Comparison of ENCODE assay signal across 8 cellular contexts in the genomic region with DNA sequence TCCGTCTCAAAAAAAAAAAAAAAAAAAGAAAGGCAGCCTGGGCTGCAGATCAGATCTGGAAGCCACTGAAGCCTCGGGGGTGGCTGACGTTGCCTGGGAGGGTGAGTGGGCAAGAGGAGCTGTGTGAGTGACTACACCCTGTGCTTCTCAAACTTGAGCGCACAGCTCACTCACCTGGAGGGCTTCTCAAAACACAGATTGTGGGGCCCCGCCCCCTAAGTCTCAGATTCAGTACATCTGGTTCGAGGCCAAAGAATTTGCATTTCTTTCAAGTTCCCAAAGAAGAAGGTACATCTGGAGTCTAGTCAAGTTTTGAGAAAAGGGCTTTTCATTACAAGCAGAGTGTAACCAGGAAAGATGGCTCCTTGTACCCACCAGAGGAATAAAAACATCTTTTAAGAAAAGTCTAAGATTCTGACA.
A peak's percentile ranks its signal among the peaks of the same experiment; 100 is the strongest.
DNase-seq lines count a peak whose midpoint lies in the region; ATAC-seq lines count a peak whose summit lies in the region.

No MANE protein-coding gene starts in this region.

- peak; percentile 52 for DNase-seq in activated T-cell treated with anti-CD3 and anti-CD28 coated beads for 48 hours (ENCODE audit: low read depth)
- DNase-seq in stimulated activated CD8-positive, alpha-beta memory T cell treated with anti-CD3 and anti-CD28 coated beads, Interleukin-7, amount 100 ng/mL, for 24 hours (ENCODE audit: low read depth): peak; percentile 21
- DNase-seq in Right ventricle myocardium inferior (ENCODE audit: missing footprints): no peak
- DNase-seq in EL: no peak
- no peak for DNase-seq in NCI-H748 treated with DMSO at 0.1 percent for 48 hours (lab: John Stamatoyannopoulos, UW)
- DNase-seq in NCI-H1436 treated with DMSO at 0.1 percent for 48 hours (lab: John Stamatoyannopoulos, UW): no peak

- ATAC-seq in GM19372 (IDR thresholded peaks at IDR 0.05; ENCODE audit: low read depth, unreplicated experiment) (peak; percentile 81), HG03060 (IDR thresholded peaks at IDR 0.05; ENCODE audit: low read depth, unreplicated experiment) (peak; percentile 91), Right ventricle myocardium inferior (no peak)

- intact Hi-C loops in Right ventricle myocardium inferior (cut with DNase I): no loop called here

Comparison
In these comparisons a context has a peak if more than half of its experiments do, and no peak if none do; other contexts are left out.
1. DNase-seq: peak in activated T-cell treated with anti-CD3 and anti-CD28 coated beads for 48 hours (single experiment) and stimulated activated CD8-positive, alpha-beta memory T cell treated with anti-CD3 and anti-CD28 coated beads, Interleukin-7, amount 100 ng/mL, for 24 hours (single experiment); none in Right ventricle myocardium inferior (single experiment), EL (single experiment), NCI-H748 treated with DMSO at 0.1 percent for 48 hours (single experiment) and NCI-H1436 treated with DMSO at 0.1 percent for 48 hours (single experiment).